Comparison of ENCODE assay signal across 16 cellular contexts in the genomic region with DNA sequence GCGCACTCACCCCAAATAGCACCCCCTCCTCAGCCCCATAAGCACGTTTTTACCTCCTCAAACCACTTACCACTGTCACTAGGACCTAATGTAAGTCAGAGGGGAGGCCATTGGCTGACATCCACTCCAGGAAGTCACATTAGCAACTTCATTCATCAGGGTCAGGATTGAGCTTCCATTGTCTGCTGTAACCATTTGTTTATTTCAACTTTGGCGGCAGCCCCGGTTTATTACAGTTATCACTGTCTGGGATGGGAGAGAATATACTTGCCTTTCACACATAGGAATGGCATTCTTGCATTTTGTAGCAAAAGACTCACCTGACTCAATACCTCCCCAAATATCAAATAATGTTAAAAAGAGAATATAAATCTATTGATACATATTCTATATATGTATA. TPM values are rescaled to one million over a fixed set of nuclear protein-coding genes. Genes with fewer than 3 reads are reported as not detected.
DNase-seq lines count a peak whose midpoint lies in the region; ATAC-seq and TF ChIP-seq lines count a peak whose summit lies in the region.
"Had no signal": no experiment of that assay in that cellular context is flagged by ENCODE, and none has a peak within 500 bp of the region (broad histone marks: within the 10 kb centered on the region; RNA-seq: fewer than 3 reads in every experiment).

No MANE protein-coding gene starts in this region.

- H3K79me2 ChIP-seq in smooth muscle cell (ENCODE audit: low read depth): no peaks in the 10 kb centered on the region

- ATAC-seq in RWPE2 (ENCODE audit: low read depth): peak; percentile 65
- no peak for ATAC-seq in HG03469 (IDR thresholded peaks at IDR 0.05; ENCODE audit: unreplicated experiment)
- ATAC-seq: HCT116, PC-3 had no signal

- H3K4me1 ChIP-seq in RWPE2 (ENCODE audit: insufficient read depth, poor library complexity, severe bottlenecking) (peaks cover 21% of the 10 kb centered on the region), smooth muscle cell (ENCODE audit: low read depth) (peaks cover 20% of the 10 kb centered on the region)

- peak; percentile 3 for DNase-seq in NCI-H2227 treated with DMSO at 0.1 percent for 48 hours (lab: John Stamatoyannopoulos, UW)
- DNase-seq in NCI-H2227 (lab: John Stamatoyannopoulos, UW; ENCODE audit: unreplicated experiment): no peak
- DNase-seq in RWPE2 (ENCODE audit: low spot score): no peak
- DNase-seq in fibroblast of gingiva (ENCODE audit: low read depth): peak; percentile 11
- no peak for DNase-seq in smooth muscle cell (lab: John Stamatoyannopoulos, UW; ENCODE audit: unreplicated experiment)
- no peak for DNase-seq in AG08396 (ENCODE audit: low spot score)
- DNase-seq in cerebellar cortex (ENCODE audit: low spot score): no peak
- DNase-seq: 8988T, NCI-H1048, NCI-H2029, NCI-H524 had no signal

- 45% methylated on average over 4 of the region's 4 CpGs for WGBS in smooth muscle cell (ENCODE audit: low lambda C conversion rate)

- H3K27me3 ChIP-seq in RWPE2 (ENCODE audit: insufficient read depth, poor library complexity, severe bottlenecking) (no peaks in the 10 kb centered on the region), smooth muscle cell (ENCODE audit: low read depth) (no peaks in the 10 kb centered on the region)
- H3K27me3 ChIP-seq: BLaER1 treated with 17β-estradiol and CSF1 and Interleukin-3, amounts not matched to agents 10 nM and 100 nM had no signal

- peak overlapping the region; percentile 75 for H3K4me2 ChIP-seq in smooth muscle cell

- H3F3A ChIP-seq in smooth muscle cell (ENCODE audit: low read depth): no peaks in the 10 kb centered on the region

- no peak overlapping the region for H3K9ac ChIP-seq in smooth muscle cell (ENCODE audit: low read depth)
- H3K9ac ChIP-seq: BLaER1 treated with 17β-estradiol and CSF1 and Interleukin-3, amounts not matched to agents 10 nM and 100 nM had no signal

- no peaks in the 10 kb centered on the region for H3K36me3 ChIP-seq in RWPE2 (ENCODE audit: low read depth)
- H3K36me3 ChIP-seq in smooth muscle cell (ENCODE audit: low read depth): no peaks in the 10 kb centered on the region
- H3K36me3 ChIP-seq: BLaER1 treated with 17β-estradiol and CSF1 and Interleukin-3, amounts not matched to agents 10 nM and 100 nM had no signal

- H3K4me3 ChIP-seq in RWPE2 (ENCODE audit: severe bottlenecking) (no peak overlapping the region), smooth muscle cell (no peak overlapping the region)
- H3K4me3 ChIP-seq: BLaER1 treated with 17β-estradiol and CSF1 and Interleukin-3, amounts not matched to agents 10 nM and 100 nM had no signal

- no peaks in the 10 kb centered on the region for H3K9me3 ChIP-seq in RWPE2 (ENCODE audit: severe bottlenecking)
- H3K9me3 ChIP-seq in smooth muscle cell (replicated peaks; ENCODE audit: low read depth): no peaks in the 10 kb centered on the region
- H3K9me3 ChIP-seq: BLaER1 treated with 17β-estradiol and CSF1 and Interleukin-3, amounts not matched to agents 10 nM and 100 nM had no signal

- H3K27ac ChIP-seq in RWPE2 (ENCODE audit: poor library complexity, severe bottlenecking): peak overlapping the region; percentile 71
- H3K27ac ChIP-seq in smooth muscle cell (ENCODE audit: low read depth): peak overlapping the region; percentile 55
- H3K27ac ChIP-seq: BLaER1 treated with 17β-estradiol and CSF1 and Interleukin-3, amounts not matched to agents 10 nM and 100 nM had no signal

- no peak overlapping the region for H2AFZ ChIP-seq in smooth muscle cell (ENCODE audit: low read depth)

- TF ChIP-seq CTCF in RWPE2 (IDR thresholded peaks at IDR 0.05; ENCODE audit: poor library complexity, severe bottlenecking): no peak
- TF ChIP-seq CTCF in smooth muscle cell (IDR thresholded peaks at IDR 0.05; ENCODE audit: borderline replicate concordance, insufficient read depth, poor library complexity, severe bottlenecking): no peak

- no peaks in the 10 kb centered on the region for H4K20me1 ChIP-seq in smooth muscle cell (ENCODE audit: low read depth)
- H4K20me1 ChIP-seq: BLaER1 treated with 17β-estradiol and CSF1 and Interleukin-3, amounts not matched to agents 10 nM and 100 nM had no signal

RNA-seq across cellular contexts. Expression of a gene that starts 38.3 kb away (rescaled TPM):
- total RNA-seq in smooth muscle cell: 15.7 and 16.3 TPM in 2 replicates
- polyA plus RNA-seq in smooth muscle cell: 14.4 and 24.0 TPM in 2 replicates
- polyA plus RNA-seq: IgD-negative memory B cell had no signal

Comparison
In these comparisons a context has a peak if more than half of its experiments do, and no peak if none do; other contexts are left out.
1. DNase-seq: peak in NCI-H2227 treated with DMSO at 0.1 percent for 48 hours (single experiment) and fibroblast of gingiva (single experiment); none in NCI-H2227 (single experiment), RWPE2 (single experiment), smooth muscle cell (single experiment), AG08396 (single experiment) and cerebellar cortex (single experiment).